8 cellular contexts compared by ENCODE assay signal in the genomic region with DNA sequence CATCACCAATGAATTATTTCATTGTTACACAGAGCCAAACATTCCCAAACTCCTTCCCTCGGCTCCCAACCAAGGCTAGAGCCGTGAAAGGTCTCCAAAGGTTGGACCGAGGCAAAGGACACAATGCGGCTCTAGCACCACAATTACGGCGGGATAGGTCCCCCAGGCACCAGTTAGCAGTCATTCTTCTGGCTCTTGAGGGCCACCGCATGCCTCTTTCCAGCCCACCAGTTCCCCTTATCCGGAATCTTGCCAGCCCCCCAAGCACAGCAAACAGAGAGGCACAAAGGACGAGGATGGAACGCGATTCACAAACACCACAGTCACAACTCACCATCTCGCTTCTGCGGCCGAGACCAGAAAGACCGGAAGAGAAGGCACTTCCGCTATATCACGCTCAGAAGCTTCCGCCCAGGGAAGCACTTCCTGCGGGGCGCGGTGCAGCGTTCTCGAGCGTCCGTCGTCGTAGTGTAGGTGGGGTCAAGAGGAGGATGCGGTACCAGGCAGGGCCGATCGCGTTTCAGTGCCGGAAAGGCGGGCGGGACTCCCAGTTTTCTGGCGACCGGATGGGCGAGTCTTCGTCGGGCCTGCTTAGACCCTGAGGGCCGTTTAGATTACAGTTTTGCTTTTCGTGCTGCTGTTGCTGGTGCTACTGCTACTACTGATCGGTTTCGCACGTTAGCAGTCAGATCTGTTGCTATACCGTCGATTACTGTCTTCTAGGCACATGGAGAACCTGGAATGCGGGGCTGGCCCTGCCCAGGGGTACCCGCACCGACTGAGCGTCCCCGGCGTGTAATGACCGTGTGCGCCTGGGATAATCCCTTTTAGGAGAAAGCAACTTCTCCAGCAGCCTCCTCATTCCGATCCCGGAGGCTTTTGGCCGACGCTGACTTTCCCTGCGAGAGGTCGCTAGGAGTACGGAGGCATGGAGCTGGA. TPM values are rescaled to one million over a fixed set of nuclear protein-coding genes. Genes with fewer than 3 reads are reported as not detected.
DNase-seq lines count a peak whose midpoint lies in the region; ATAC-seq and TF ChIP-seq lines count a peak whose summit lies in the region.

A gene (minus strand): TSS at position 374 of the 939 bp plus-strand sequence. CDS start 37 bp downstream, at position 337.

- no peaks in the 10 kb centered on the region for H3K36me3 ChIP-seq in testis (ENCODE audit: low read depth, missing control alignments)

- peak within 1 kb of the TSS; percentile 92 to 97 for H3K27ac ChIP-seq in testis

- peak within 1 kb of the TSS; percentile 98 to 100 for H3K27ac Mint-ChIP-seq in activated naive CD4-positive, alpha-beta T cell treated with anti-CD3 and anti-CD28 coated beads, Interleukin-2, amount 50 U/mL, for 72 hours

- no peak for TF ChIP-seq CTCF in omental fat pad (IDR thresholded peaks at IDR 0.05)
- no peak for TF ChIP-seq CTCF in testis (IDR thresholded peaks at IDR 0.05)

- H3K9me3 Mint-ChIP-seq in activated naive CD4-positive, alpha-beta T cell treated with anti-CD3 and anti-CD28 coated beads, Interleukin-2, amount 50 U/mL, for 72 hours, result peaks cover 0 to 4% of the 10 kb centered on the region in 2 donors

- H3K4me3 ChIP-seq in GM08714 (ENCODE audit: low read length) (peak within 1 kb of the TSS; percentile 99), testis (peak within 1 kb of the TSS; percentile 60 to 93)

- peaks cover 51 to 56% of the 10 kb centered on the region in 2 donors for H3K36me3 Mint-ChIP-seq in activated naive CD4-positive, alpha-beta T cell treated with anti-CD3 and anti-CD28 coated beads, Interleukin-2, amount 50 U/mL, for 72 hours

- no peaks in the 10 kb centered on the region for H3K27me3 ChIP-seq in testis

- 2% methylated on average over 37 to 61 of the region's 61 CpGs for WGBS in testis, 2 donors

- H3K9me3 ChIP-seq in testis, result no peaks in the 10 kb centered on the region

- intact Hi-C loops in testis (cut with DNase I; ENCODE audit: low total_unique reads), result no loop called here

- ATAC-seq in HG02610 (IDR thresholded peaks at IDR 0.05; ENCODE audit: unreplicated experiment) (peak; percentile 94), omental fat pad (ENCODE audit: low FRiP score) (peak; percentile 99)
- peak; percentile 93 to 95 for ATAC-seq in activated naive CD4-positive, alpha-beta T cell treated with anti-CD3 and anti-CD28 coated beads, Interleukin-2, amount 50 U/mL, for 72 hours

- peak; percentile 6 for TF ChIP-seq POLR2A in testis (IDR thresholded peaks at IDR 0.05)

- peak; percentile 96 for DNase-seq in NCI-H1092 treated with DMSO at 0.1 percent for 48 hours (lab: John Stamatoyannopoulos, UW)
- peak; percentile 93 for DNase-seq in SKM-1 (lab: John Stamatoyannopoulos, UW; ENCODE audit: unreplicated experiment)
- peak; percentile 89 to 93 for DNase-seq in activated naive CD4-positive, alpha-beta T cell treated with anti-CD3 and anti-CD28 coated beads, Interleukin-2, amount 50 U/mL, for 72 hours (ENCODE audit: low spot score in 2 of 2)
- DNase-seq in glomerular endothelial cell (ENCODE audit: extremely low read depth, low read depth, low spot score), result peak; percentile 78
- peak; percentile 55 for DNase-seq in omental fat pad (ENCODE audit: low spot score)
- peak; percentile 97 for DNase-seq in testis

- peaks cover 9% of the 10 kb centered on the region for H3K4me1 ChIP-seq in testis

RNA-seq across cellular contexts. Expression of the gene that starts here (rescaled TPM):
- 1,000 to 10,000 TPM; 1,805 to 1,969 TPM for total RNA-seq in activated naive CD4-positive, alpha-beta T cell treated with anti-CD3 and anti-CD28 coated beads, Interleukin-2, amount 50 U/mL, for 72 hours
- total RNA-seq in glomerular endothelial cell, result 115 and 223 TPM in 2 replicates
- total RNA-seq in omental fat pad, result 100 to 1,000 TPM; 118 to 158 (median 149) TPM
- total RNA-seq in testis, result 100 to 1,000 TPM in 1 of 2 donors, 10 to 100 TPM in 1; 99.1 to 174 TPM
- 1,089 TPM for polyA plus RNA-seq in testis (ENCODE audit: insufficient read depth, low read depth, low replicate concordance)

Comparison
In these comparisons a context has a peak if more than half of its experiments do, and no peak if none do; other contexts are left out.
1. Peak in every context shown above with its lines: DNase-seq, ATAC-seq, H3K4me3 ChIP-seq and H3K27ac ChIP-seq.